Comparison of ENCODE assay signal across 26 cellular contexts in genomic region chr2:558302-558642, GRCh38.
"Had no signal": no experiment of that assay in that cellular context is flagged by ENCODE, and none has a peak within 500 bp of the region (broad histone marks: within the 10 kb centered on the region; RNA-seq: fewer than 3 reads in every experiment).

No MANE protein-coding gene starts in this region.

- H3K36me3 ChIP-seq: esophagus squamous epithelium, pancreas, prostate gland, thyroid gland, WERI-Rb-1 had no signal

- ATAC-seq: activated CD4-positive, CD25-positive, alpha-beta regulatory T cell treated with anti-CD3 and anti-CD28 coated beads, Interleukin-2, amount 50 U/mL, for 24 hours; naive thymus-derived CD4-positive, alpha-beta T cell had no signal

- FAIRE-seq: bronchial epithelial cell, frontal cortex, islet of Langerhans, pancreas, TTC549 had no signal

- H3K27ac ChIP-seq: esophagus squamous epithelium, pancreas, prostate gland, thyroid gland, WERI-Rb-1 had no signal

- H3K4me1 ChIP-seq: pancreas had no signal

- H3K4me3 ChIP-seq: esophagus squamous epithelium, prostate gland, smooth muscle cell, thyroid gland had no signal

- H3K9me3 ChIP-seq: esophagus squamous epithelium, pancreas, prostate gland, thyroid gland had no signal

- H3K4me2 ChIP-seq: smooth muscle cell had no signal

- DNase-seq: activated CD4-positive, alpha-beta T cell treated with anti-CD3 and anti-CD28 coated beads for 48 hours; activated CD4-positive, alpha-beta T cell treated with anti-CD3 and anti-CD28 coated beads, Interleukin-2, amount 50 U/mL, for 48 hours; activated CD8-positive, alpha-beta memory T cell treated with anti-CD3 and anti-CD28 coated beads for 24 hours; activated gamma-delta T cell; activated naive CD4-positive, alpha-beta T cell treated with anti-CD3 and anti-CD28 coated beads, Interleukin-2, amount 50 U/mL, for 16 hours; anterior cingulate cortex; dermis blood vessel endothelial cell; effector CD4-positive, alpha-beta T cell; esophagus squamous epithelium; mammary epithelial cell; midbrain; naive thymus-derived CD4-positive, alpha-beta T cell; nucleus accumbens; pancreas; stimulated activated CD4-positive, alpha-beta T cell treated with anti-CD3 and anti-CD28 coated beads, Interleukin-1b, Interleukin-23, amount 100 ng/mL, for 48 hours; stimulated activated CD4-positive, alpha-beta T cell treated with anti-CD3 and anti-CD28 coated beads, Interleukin-4, amount 100 ng/mL, for 4 hours; stimulated activated naive CD4-positive, alpha-beta T cell; WERI-Rb-1 had no signal

- H3K27me3 ChIP-seq: pancreas, thyroid gland had no signal
